In genomic region chr7:121798076-121798475, GRCh38 we compare ENCODE assay signal across 2 cellular contexts.
TF ChIP-seq lines count a peak whose summit lies in the region.

No MANE protein-coding gene starts in this region.

TF ChIP-seq in neural cell, 6 proteins besides CTCF, POLR2A, EP300 and RAD21 (continued from another document):
- no peak for TF ChIP-seq REST (IDR thresholded peaks at IDR 0.05; ENCODE audit: borderline replicate concordance)
- TF ChIP-seq POLR2AphosphoS5 (IDR thresholded peaks at IDR 0.05): no peak

TF ChIP-seq in SK-N-SH, 30 proteins besides CTCF, POLR2A, EP300 and RAD21 (continued from another document):
- no peak for TF ChIP-seq REST (IDR thresholded peaks at IDR 0.05; ENCODE audit: low read depth, low read length)
- no peak for TF ChIP-seq SIN3A (IDR thresholded peaks at IDR 0.05; ENCODE audit: borderline replicate concordance, low read depth, low read length)
- no peak for TF ChIP-seq FOXJ3 (CRISPR knock-in tag; IDR thresholded peaks at IDR 0.05)
- no peak for TF ChIP-seq EZH2phosphoT487 (IDR thresholded peaks at IDR 0.05; ENCODE audit: borderline replicate concordance, low read depth)
- no peak for TF ChIP-seq IRF3 (IDR thresholded peaks at IDR 0.05; ENCODE audit: low read depth, low read length)
- TF ChIP-seq TAF1 (IDR thresholded peaks at IDR 0.05; ENCODE audit: borderline replicate concordance, low read depth, low read length): no peak
- TF ChIP-seq POLR2AphosphoS5 (IDR thresholded peaks at IDR 0.05; ENCODE audit: low read depth, low read length): no peak
